In the genomic region with DNA sequence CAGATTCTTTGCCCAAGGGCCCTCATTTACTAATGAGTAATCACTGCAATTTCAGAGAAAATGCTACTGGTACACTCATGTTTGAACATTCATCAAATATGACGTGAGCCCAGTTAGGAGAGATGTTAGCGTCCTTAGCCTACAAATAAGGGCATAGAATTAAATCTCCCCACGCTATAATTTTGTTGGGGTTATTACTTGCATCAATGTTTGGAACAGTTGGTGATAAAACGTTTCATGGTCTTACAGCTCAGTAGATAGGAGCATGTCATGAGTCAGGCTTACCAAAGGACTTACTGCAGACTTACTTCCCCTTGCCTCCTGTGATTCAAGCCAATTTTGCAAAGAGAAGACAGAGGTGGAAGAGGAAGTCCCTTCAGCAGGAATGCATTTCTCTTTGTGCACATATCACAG, we compare ENCODE assay signal across 13 cellular contexts.
DNase-seq lines count a peak whose midpoint lies in the region; ATAC-seq and TF ChIP-seq lines count a peak whose summit lies in the region.
"Had no signal": no experiment of that assay in that cellular context is flagged by ENCODE, and none has a peak within 500 bp of the region (broad histone marks: within the 10 kb centered on the region; RNA-seq: fewer than 3 reads in every experiment).

No MANE protein-coding gene starts in this region.

- H3K9me3 Mint-ChIP-seq in type B pancreatic cell = no peaks in the 10 kb centered on the region

- H3K27me3 Mint-ChIP-seq in type B pancreatic cell = peaks cover 7% of the 10 kb centered on the region

- TF ChIP-seq CTCF in coronary artery (IDR thresholded peaks at IDR 0.05) (no peak), type B pancreatic cell (conservative IDR thresholded peaks at IDR 0.05) (no peak)

- DNase-seq in NCI-H2081 (lab: John Stamatoyannopoulos, UW) = peak; percentile 16 to 63
- DNase-seq in NCI-H2081 treated with DMSO at 0.1 percent for 48 hours (lab: John Stamatoyannopoulos, UW) = no peak
- peak; percentile 94 for DNase-seq in NOMO-1 treated with dmso at 0.1 percent for 144 hours (lab: John Stamatoyannopoulos, UW; ENCODE audit: unreplicated experiment)
- peak; percentile 37 for DNase-seq in superior temporal gyrus (ENCODE audit: extremely low spot score)
- DNase-seq in coronary artery (ENCODE audit: low spot score) = no peak
- no peak for DNase-seq in type B pancreatic cell (ENCODE audit: extremely low spot score, unreplicated experiment)
- DNase-seq: 8988T; amygdala; effector CD8-positive, alpha-beta T cell; NCI-H187 had no signal

- H3K36me3 Mint-ChIP-seq in type B pancreatic cell = no peaks in the 10 kb centered on the region

- H3K27ac Mint-ChIP-seq in type B pancreatic cell = no peak overlapping the region

- peaks cover 5% of the 10 kb centered on the region for H3K4me1 Mint-ChIP-seq in type B pancreatic cell (ENCODE audit: unreplicated experiment)

- H3K4me3 Mint-ChIP-seq in type B pancreatic cell = no peak overlapping the region

- no peak overlapping the region for H3K27ac ChIP-seq in coronary artery

- ATAC-seq in esophagus mucosa (peak; percentile 49), HG03139 (IDR thresholded peaks at IDR 0.05; ENCODE audit: unreplicated experiment) (no peak)
- ATAC-seq: Panc1 had no signal

- H3K4me3 ChIP-seq in coronary artery = no peak overlapping the region

Comparison
In these comparisons a context has a peak if more than half of its experiments do, and no peak if none do; other contexts are left out.
1. DNase-seq: peak in NCI-H2081 (2 of 2), NOMO-1 treated with dmso at 0.1 percent for 144 hours (single experiment) and superior temporal gyrus (single experiment); none in NCI-H2081 treated with DMSO at 0.1 percent for 48 hours (single experiment), coronary artery (single experiment) and type B pancreatic cell (single experiment).